16 cellular contexts compared by ENCODE assay signal in genomic region chr7:47531584-47532492, GRCh38. TPM values are rescaled to one million over a fixed set of nuclear protein-coding genes. Genes with fewer than 3 reads are reported as not detected.
"Had no signal": no experiment of that assay in that cellular context is flagged by ENCODE, and none has a peak within 500 bp of the region (broad histone marks: within the 10 kb centered on the region; RNA-seq: fewer than 3 reads in every experiment).

No MANE protein-coding gene starts in this region.

- H3K27ac Mint-ChIP-seq: activated CD4-positive, alpha-beta T cell treated with anti-CD3 and anti-CD28 coated beads, Interleukin-2, amount 10 ng/mL, durations not matched to agents 7 days and 5 days; activated naive CD8-positive, alpha-beta T cell treated with anti-CD3 and anti-CD28 coated beads, Interleukin-2, amount 10 ng/mL, durations not matched to agents 7 days and 5 days; activated T-helper 1 cell treated with anti-CD3 and anti-CD28 coated beads, Interleukin-12 subunit alpha, Interleukin-12 subunit beta, Interleukin-2, Interleukin-4 antibody, amounts not matched to agents 30 ng/mL and 10 ng/mL and 1 ng/mL, durations not matched to agents 14 hours and 24 hours and 36 hours; memory B cell; nephron progenitor cell; stimulated activated memory B cell treated with anti-CD40 and anti-IgM and Interleukin-4, amounts not matched to agents 10 μg/mL and 1 μg/mL and 100 μg/mL, for 72 hours had no signal

- H3K27me3 ChIP-seq: brain microvascular endothelial cell, gastrocnemius medialis, ovary, tibial artery, vagina had no signal

- H3K4me3 ChIP-seq: gastrocnemius medialis, ovary, tibial artery, vagina had no signal

- FAIRE-seq: islet of Langerhans had no signal

- H3K4me1 Mint-ChIP-seq: activated CD4-positive, alpha-beta T cell treated with anti-CD3 and anti-CD28 coated beads, Interleukin-2, amount 10 ng/mL, durations not matched to agents 7 days and 5 days; activated naive CD8-positive, alpha-beta T cell treated with anti-CD3 and anti-CD28 coated beads, Interleukin-2, amount 10 ng/mL, durations not matched to agents 7 days and 5 days had no signal

- H3K9me3 Mint-ChIP-seq: activated CD4-positive, alpha-beta T cell treated with anti-CD3 and anti-CD28 coated beads, Interleukin-2, amount 10 ng/mL, durations not matched to agents 7 days and 5 days; activated naive CD8-positive, alpha-beta T cell treated with anti-CD3 and anti-CD28 coated beads, Interleukin-2, amount 10 ng/mL, durations not matched to agents 7 days and 5 days; activated T-helper 1 cell treated with anti-CD3 and anti-CD28 coated beads, Interleukin-12 subunit alpha, Interleukin-12 subunit beta, Interleukin-2, Interleukin-4 antibody, amounts not matched to agents 30 ng/mL and 10 ng/mL and 1 ng/mL, durations not matched to agents 14 hours and 24 hours and 36 hours; memory B cell had no signal

- H3K36me3 ChIP-seq: gastrocnemius medialis, ovary, vagina had no signal

- H3K4me3 Mint-ChIP-seq: activated CD4-positive, alpha-beta T cell treated with anti-CD3 and anti-CD28 coated beads, Interleukin-2, amount 10 ng/mL, durations not matched to agents 7 days and 5 days; activated naive CD8-positive, alpha-beta T cell treated with anti-CD3 and anti-CD28 coated beads, Interleukin-2, amount 10 ng/mL, durations not matched to agents 7 days and 5 days; activated T-helper 1 cell treated with anti-CD3 and anti-CD28 coated beads, Interleukin-12 subunit alpha, Interleukin-12 subunit beta, Interleukin-2, Interleukin-4 antibody, amounts not matched to agents 30 ng/mL and 10 ng/mL and 1 ng/mL, durations not matched to agents 14 hours and 24 hours and 36 hours; memory B cell; nephron progenitor cell; stimulated activated memory B cell treated with anti-CD40 and anti-IgM and Interleukin-4, amounts not matched to agents 10 μg/mL and 1 μg/mL and 100 μg/mL, for 72 hours had no signal

- H3K27ac ChIP-seq: brain microvascular endothelial cell, gastrocnemius medialis, ovary, tibial artery, vagina had no signal

- H3K27me3 Mint-ChIP-seq: memory B cell; stimulated activated memory B cell treated with anti-CD40 and anti-IgM and Interleukin-4, amounts not matched to agents 10 μg/mL and 1 μg/mL and 100 μg/mL, for 72 hours had no signal

- DNase-seq: activated CD4-positive, alpha-beta T cell treated with anti-CD3 and anti-CD28 coated beads, Interleukin-2, amount 10 ng/mL, durations not matched to agents 7 days and 5 days; activated CD8-positive, alpha-beta memory T cell treated with anti-CD3 and anti-CD28 coated beads, Interleukin-2, amount 50 U/mL, for 48 hours; activated naive CD8-positive, alpha-beta T cell treated with anti-CD3 and anti-CD28 coated beads, Interleukin-2, amount 10 ng/mL, durations not matched to agents 7 days and 5 days; anterior cingulate cortex; brain microvascular endothelial cell; cerebellar nuclear complex; gastrocnemius medialis; nephron progenitor cell; stimulated activated CD4-positive, alpha-beta T cell treated with anti-CD3 and anti-CD28 coated beads, Interleukin-12 subunit alpha, Interleukin-12 subunit beta, amount 100 ng/mL, for 4 hours had no signal

- H3K36me3 Mint-ChIP-seq: activated naive CD8-positive, alpha-beta T cell treated with anti-CD3 and anti-CD28 coated beads, Interleukin-2, amount 10 ng/mL, durations not matched to agents 7 days and 5 days; stimulated activated memory B cell treated with anti-CD40 and anti-IgM and Interleukin-4, amounts not matched to agents 10 μg/mL and 1 μg/mL and 100 μg/mL, for 72 hours had no signal

- ATAC-seq: gastrocnemius medialis; stimulated activated memory B cell treated with anti-CD40 and anti-IgM and Interleukin-4, amounts not matched to agents 10 μg/mL and 1 μg/mL and 100 μg/mL, for 72 hours had no signal

- H3K9me3 ChIP-seq: gastrocnemius medialis, ovary, tibial artery, vagina had no signal

RNA-seq across cellular contexts. Expression of gene TNS3, which starts 50.1 kb away (rescaled TPM):
- total RNA-seq: activated CD4-positive, alpha-beta T cell treated with anti-CD3 and anti-CD28 coated beads, Interleukin-2, amount 10 ng/mL, durations not matched to agents 7 days and 5 days had no signal
